10 cellular contexts compared by ENCODE assay signal in genomic region chr11:69044111-69045013, GRCh38. TPM values are rescaled to one million over a fixed set of nuclear protein-coding genes. Genes with fewer than 3 reads are reported as not detected.
A peak's percentile ranks its signal among the peaks of the same experiment; 100 is the strongest.
DNase-seq lines count a peak whose midpoint lies in the region; ATAC-seq and TF ChIP-seq lines count a peak whose summit lies in the region.
"Had no signal": no experiment of that assay in that cellular context is flagged by ENCODE, and none has a peak within 500 bp of the region (broad histone marks: within the 10 kb centered on the region; RNA-seq: fewer than 3 reads in every experiment).

No MANE protein-coding gene starts in this region.

- POLR2A ChIA-PET in activated CD4-positive, alpha-beta memory T cell treated with anti-CD3 and anti-CD28 coated beads for 36 hours (lab: Charles Lee), result no interaction called here

- H3K9me3 Mint-ChIP-seq in activated CD4-positive, alpha-beta memory T cell treated with anti-CD3 and anti-CD28 coated beads for 36 hours, result no peaks in the 10 kb centered on the region
- no peaks in the 10 kb centered on the region for H3K9me3 Mint-ChIP-seq in progenitor cell of endocrine pancreas (ENCODE audit: low read depth)
- H3K9me3 Mint-ChIP-seq: activated naive CD4-positive, alpha-beta T cell treated with anti-CD3 and anti-CD28 coated beads, Interleukin-2, amount 50 U/mL, for 24 hours; CD4-positive, CD25-positive, alpha-beta regulatory T cell had no signal

- no peaks in the 10 kb centered on the region for H3K36me3 Mint-ChIP-seq in activated CD4-positive, alpha-beta memory T cell treated with anti-CD3 and anti-CD28 coated beads for 36 hours
- H3K36me3 Mint-ChIP-seq in progenitor cell of endocrine pancreas (ENCODE audit: insufficient read depth), result no peaks in the 10 kb centered on the region
- H3K36me3 Mint-ChIP-seq: activated naive CD4-positive, alpha-beta T cell treated with anti-CD3 and anti-CD28 coated beads, Interleukin-2, amount 50 U/mL, for 24 hours; CD4-positive, CD25-positive, alpha-beta regulatory T cell had no signal

- intact Hi-C loops in activated CD4-positive, alpha-beta memory T cell treated with anti-CD3 and anti-CD28 coated beads for 36 hours (cut with micrococcal nuclease), result loop anchor here (5.0 kb wide), 1 partner anchor 202 kb away; the partner anchor contains the start of gene CPT1A
- intact Hi-C loops in Right ventricle myocardium superior (cut with DNase I), result no loop called here

- peak; percentile 50 for TF ChIP-seq CTCF in progenitor cell of endocrine pancreas (IDR thresholded peaks at IDR 0.05; ENCODE audit: unreplicated experiment)

- peaks cover 2% of the 10 kb centered on the region for H3K27me3 Mint-ChIP-seq in activated CD4-positive, alpha-beta memory T cell treated with anti-CD3 and anti-CD28 coated beads for 36 hours
- peaks cover 13% of the 10 kb centered on the region for H3K27me3 Mint-ChIP-seq in progenitor cell of endocrine pancreas
- H3K27me3 Mint-ChIP-seq: activated naive CD4-positive, alpha-beta T cell treated with anti-CD3 and anti-CD28 coated beads, Interleukin-2, amount 50 U/mL, for 24 hours had no signal

- H3K4me3 Mint-ChIP-seq in activated CD4-positive, alpha-beta memory T cell treated with anti-CD3 and anti-CD28 coated beads for 36 hours, result no peak overlapping the region
- H3K4me3 Mint-ChIP-seq in progenitor cell of endocrine pancreas (ENCODE audit: low read depth), result no peak overlapping the region
- H3K4me3 Mint-ChIP-seq: activated naive CD4-positive, alpha-beta T cell treated with anti-CD3 and anti-CD28 coated beads, Interleukin-2, amount 50 U/mL, for 24 hours had no signal

- DNase-seq in NCI-H2029 (lab: John Stamatoyannopoulos, UW) (peak; percentile 8), NCI-H2029 treated with DMSO at 0.1 percent for 48 hours (lab: John Stamatoyannopoulos, UW) (no peak), M059J (ENCODE audit: low read depth) (peak; percentile 83), Right ventricle myocardium superior (peak; percentile 84), progenitor cell of endocrine pancreas (ENCODE audit: low spot score, unreplicated experiment) (no peak), cortex of kidney (lab: John Stamatoyannopoulos, UW) (no peak)
- DNase-seq in activated CD4-positive, alpha-beta memory T cell treated with anti-CD3 and anti-CD28 coated beads for 36 hours, result peak; percentile 53

- ATAC-seq in Right ventricle myocardium superior (ENCODE audit: poor library complexity) (peak; percentile 64), HG03460 (IDR thresholded peaks at IDR 0.05; ENCODE audit: unreplicated experiment) (no peak)

- CTCF ChIA-PET in activated CD4-positive, alpha-beta memory T cell treated with anti-CD3 and anti-CD28 coated beads for 36 hours (lab: Charles Lee), result interaction anchor here (0.9 kb wide), 1 partner anchor 8 kb away, joined by 3 read pairs; no protein-coding TSS in a partner anchor

- H3K27ac Mint-ChIP-seq in activated CD4-positive, alpha-beta memory T cell treated with anti-CD3 and anti-CD28 coated beads for 36 hours, result no peak overlapping the region
- H3K27ac Mint-ChIP-seq in progenitor cell of endocrine pancreas, result no peak overlapping the region
- H3K27ac Mint-ChIP-seq: activated naive CD4-positive, alpha-beta T cell treated with anti-CD3 and anti-CD28 coated beads, Interleukin-2, amount 50 U/mL, for 24 hours had no signal

- peaks cover 17% of the 10 kb centered on the region for H3K4me1 Mint-ChIP-seq in activated CD4-positive, alpha-beta memory T cell treated with anti-CD3 and anti-CD28 coated beads for 36 hours (ENCODE audit: low read depth)
- peaks cover 6% of the 10 kb centered on the region for H3K4me1 Mint-ChIP-seq in progenitor cell of endocrine pancreas (ENCODE audit: low read depth)

RNA-seq across cellular contexts. Expression of gene TPCN2, which starts 4.4 kb away (rescaled TPM):
- total RNA-seq in M059J (2014; rRNA removed; shearing (Covaris generic)), result 3.0 and 4.0 TPM in 2 replicates
- total RNA-seq in activated CD4-positive, alpha-beta memory T cell treated with anti-CD3 and anti-CD28 coated beads for 36 hours, result 10 to 100 TPM; 12.0 to 12.8 TPM
- total RNA-seq in Right ventricle myocardium superior (7.6 TPM), progenitor cell of endocrine pancreas (19.7 and 20.9 TPM in 2 replicates)

RNA-seq across cellular contexts. Expression of gene MRGPRF, which starts 31.3 kb away (rescaled TPM):
- total RNA-seq in M059J (2014; rRNA removed; shearing (Covaris generic)), result 0.25 TPM in 1 of 2 replicates, not detected in the other
- not detected for total RNA-seq in activated CD4-positive, alpha-beta memory T cell treated with anti-CD3 and anti-CD28 coated beads for 36 hours
- total RNA-seq in Right ventricle myocardium superior, result 4.9 TPM
- 0.24 and 0.41 TPM in 2 replicates for total RNA-seq in progenitor cell of endocrine pancreas
- total RNA-seq: CD4-positive, CD25-positive, alpha-beta regulatory T cell had no signal

Comparison
In these comparisons a context has a peak if more than half of its experiments do, and no peak if none do; other contexts are left out.
1. DNase-seq: peak in NCI-H2029 (single experiment), M059J (single experiment), activated CD4-positive, alpha-beta memory T cell treated with anti-CD3 and anti-CD28 coated beads for 36 hours (single experiment) and Right ventricle myocardium superior (single experiment); none in NCI-H2029 treated with DMSO at 0.1 percent for 48 hours (single experiment), progenitor cell of endocrine pancreas (single experiment) and cortex of kidney (single experiment).